ENCODE assay signal across 2 cellular contexts in the genomic region with DNA sequence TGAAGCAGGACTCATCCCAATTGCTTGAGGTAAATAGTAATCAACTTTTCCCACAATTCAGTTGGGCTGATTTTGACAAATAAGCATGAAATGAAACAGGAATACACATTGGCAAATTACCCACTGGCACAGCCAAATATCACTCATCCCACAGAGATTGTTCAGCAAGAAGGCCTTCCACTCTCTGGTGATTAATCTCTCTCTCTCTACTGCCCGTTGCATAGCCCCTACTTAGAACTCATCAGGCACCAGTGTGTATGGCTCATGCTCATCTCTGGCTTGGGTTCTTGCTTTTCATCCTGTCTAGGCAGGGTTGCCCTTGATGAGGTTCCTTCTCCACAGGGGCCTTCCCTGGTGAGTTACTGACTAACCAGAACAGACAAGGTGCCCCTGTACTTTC.
TF ChIP-seq lines count a peak whose summit lies in the region.

No MANE protein-coding gene starts in this region.

TF ChIP-seq in SK-N-SH, 30 proteins besides CTCF, POLR2A, EP300 and RAD21 (continued from another document):
- TF ChIP-seq, protein P1, sequence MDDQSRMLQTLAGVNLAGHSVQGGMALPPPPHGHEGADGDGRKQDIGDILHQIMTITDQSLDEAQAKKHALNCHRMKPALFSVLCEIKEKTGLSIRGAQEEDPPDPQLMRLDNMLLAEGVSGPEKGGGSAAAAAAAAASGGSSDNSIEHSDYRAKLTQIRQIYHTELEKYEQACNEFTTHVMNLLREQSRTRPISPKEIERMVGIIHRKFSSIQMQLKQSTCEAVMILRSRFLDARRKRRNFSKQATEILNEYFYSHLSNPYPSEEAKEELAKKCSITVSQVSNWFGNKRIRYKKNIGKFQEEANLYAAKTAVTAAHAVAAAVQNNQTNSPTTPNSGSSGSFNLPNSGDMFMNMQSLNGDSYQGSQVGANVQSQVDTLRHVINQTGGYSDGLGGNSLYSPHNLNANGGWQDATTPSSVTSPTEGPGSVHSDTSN (IDR thresholded peaks at IDR 0.05) = no peak
- TF ChIP-seq GABPA (IDR thresholded peaks at IDR 0.05; ENCODE audit: low read depth) (no peak), TAF1 (IDR thresholded peaks at IDR 0.05; ENCODE audit: borderline replicate concordance, low read depth, low read length) (no peak), MXI1 (IDR thresholded peaks at IDR 0.05; ENCODE audit: low read depth, low read length) (no peak), MEF2A (IDR thresholded peaks at IDR 0.05; ENCODE audit: borderline replicate concordance, low read depth) (no peak), ELF1 (IDR thresholded peaks at IDR 0.05) (no peak), TEAD4 (IDR thresholded peaks at IDR 0.05; ENCODE audit: borderline replicate concordance, insufficient read depth) (no peak), CHD2 (IDR thresholded peaks at IDR 0.05; ENCODE audit: low read length, partially characterized antibody) (no peak), NFIC (IDR thresholded peaks at IDR 0.05; ENCODE audit: borderline replicate concordance) (no peak), SMC3 (IDR thresholded peaks at IDR 0.05; ENCODE audit: low read depth, low read length) (no peak), NRF1 (IDR thresholded peaks at IDR 0.05; ENCODE audit: low read depth, low read length) (no peak), RFX5 (IDR thresholded peaks at IDR 0.05; ENCODE audit: low read length) (no peak), RCOR1 (IDR thresholded peaks at IDR 0.05; ENCODE audit: low read length) (no peak), FOSL2 (IDR thresholded peaks at IDR 0.05; ENCODE audit: borderline replicate concordance, low read depth) (no peak), POLR2AphosphoS5 (IDR thresholded peaks at IDR 0.05; ENCODE audit: low read depth, low read length) (no peak)
- TF ChIP-seq, protein P2, sequence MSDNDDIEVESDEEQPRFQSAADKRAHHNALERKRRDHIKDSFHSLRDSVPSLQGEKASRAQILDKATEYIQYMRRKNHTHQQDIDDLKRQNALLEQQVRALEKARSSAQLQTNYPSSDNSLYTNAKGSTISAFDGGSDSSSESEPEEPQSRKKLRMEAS (IDR thresholded peaks at IDR 0.05; ENCODE audit: low read depth) = no peak

TF ChIP-seq in SK-N-SH treated with all-trans-retinoic acid at 6 μM for 48 hours, 23 proteins besides CTCF, POLR2A, EP300 and RAD21 (continued from another document):
- TF ChIP-seq TOX (CRISPR knock-in tag; IDR thresholded peaks at IDR 0.05; ENCODE audit: borderline replicate concordance) (no peak), SNAI2 (CRISPR knock-in tag; IDR thresholded peaks at IDR 0.05) (no peak), BACH2 (CRISPR knock-in tag; IDR thresholded peaks at IDR 0.05; ENCODE audit: borderline replicate concordance) (no peak), ISL1 (CRISPR knock-in tag; IDR thresholded peaks at IDR 0.05) (no peak), ESRRG (CRISPR knock-in tag; IDR thresholded peaks at IDR 0.05) (no peak), ZNF8 (CRISPR knock-in tag; IDR thresholded peaks at IDR 0.05) (no peak), CSDC2 (CRISPR knock-in tag; IDR thresholded peaks at IDR 0.05) (no peak)
- TF ChIP-seq, protein P3, sequence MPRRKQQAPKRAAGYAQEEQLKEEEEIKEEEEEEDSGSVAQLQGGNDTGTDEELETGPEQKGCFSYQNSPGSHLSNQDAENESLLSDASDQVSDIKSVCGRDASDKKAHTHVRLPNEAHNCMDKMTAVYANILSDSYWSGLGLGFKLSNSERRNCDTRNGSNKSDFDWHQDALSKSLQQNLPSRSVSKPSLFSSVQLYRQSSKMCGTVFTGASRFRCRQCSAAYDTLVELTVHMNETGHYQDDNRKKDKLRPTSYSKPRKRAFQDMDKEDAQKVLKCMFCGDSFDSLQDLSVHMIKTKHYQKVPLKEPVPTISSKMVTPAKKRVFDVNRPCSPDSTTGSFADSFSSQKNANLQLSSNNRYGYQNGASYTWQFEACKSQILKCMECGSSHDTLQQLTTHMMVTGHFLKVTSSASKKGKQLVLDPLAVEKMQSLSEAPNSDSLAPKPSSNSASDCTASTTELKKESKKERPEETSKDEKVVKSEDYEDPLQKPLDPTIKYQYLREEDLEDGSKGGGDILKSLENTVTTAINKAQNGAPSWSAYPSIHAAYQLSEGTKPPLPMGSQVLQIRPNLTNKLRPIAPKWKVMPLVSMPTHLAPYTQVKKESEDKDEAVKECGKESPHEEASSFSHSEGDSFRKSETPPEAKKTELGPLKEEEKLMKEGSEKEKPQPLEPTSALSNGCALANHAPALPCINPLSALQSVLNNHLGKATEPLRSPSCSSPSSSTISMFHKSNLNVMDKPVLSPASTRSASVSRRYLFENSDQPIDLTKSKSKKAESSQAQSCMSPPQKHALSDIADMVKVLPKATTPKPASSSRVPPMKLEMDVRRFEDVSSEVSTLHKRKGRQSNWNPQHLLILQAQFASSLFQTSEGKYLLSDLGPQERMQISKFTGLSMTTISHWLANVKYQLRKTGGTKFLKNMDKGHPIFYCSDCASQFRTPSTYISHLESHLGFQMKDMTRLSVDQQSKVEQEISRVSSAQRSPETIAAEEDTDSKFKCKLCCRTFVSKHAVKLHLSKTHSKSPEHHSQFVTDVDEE (CRISPR knock-in tag; IDR thresholded peaks at IDR 0.05) = no peak
- TF ChIP-seq, protein P4, sequence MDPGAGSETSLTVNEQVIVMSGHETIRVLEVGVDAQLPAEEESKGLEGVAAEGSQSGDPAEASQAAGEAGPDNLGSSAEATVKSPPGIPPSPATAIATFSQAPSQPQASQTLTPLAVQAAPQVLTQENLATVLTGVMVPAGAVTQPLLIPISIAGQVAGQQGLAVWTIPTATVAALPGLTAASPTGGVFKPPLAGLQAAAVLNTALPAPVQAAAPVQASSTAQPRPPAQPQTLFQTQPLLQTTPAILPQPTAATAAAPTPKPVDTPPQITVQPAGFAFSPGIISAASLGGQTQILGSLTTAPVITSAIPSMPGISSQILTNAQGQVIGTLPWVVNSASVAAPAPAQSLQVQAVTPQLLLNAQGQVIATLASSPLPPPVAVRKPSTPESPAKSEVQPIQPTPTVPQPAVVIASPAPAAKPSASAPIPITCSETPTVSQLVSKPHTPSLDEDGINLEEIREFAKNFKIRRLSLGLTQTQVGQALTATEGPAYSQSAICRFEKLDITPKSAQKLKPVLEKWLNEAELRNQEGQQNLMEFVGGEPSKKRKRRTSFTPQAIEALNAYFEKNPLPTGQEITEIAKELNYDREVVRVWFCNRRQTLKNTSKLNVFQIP (CRISPR knock-in tag; IDR thresholded peaks at IDR 0.05; ENCODE audit: borderline replicate concordance, low read depth) = no peak
- TF ChIP-seq, protein P5, sequence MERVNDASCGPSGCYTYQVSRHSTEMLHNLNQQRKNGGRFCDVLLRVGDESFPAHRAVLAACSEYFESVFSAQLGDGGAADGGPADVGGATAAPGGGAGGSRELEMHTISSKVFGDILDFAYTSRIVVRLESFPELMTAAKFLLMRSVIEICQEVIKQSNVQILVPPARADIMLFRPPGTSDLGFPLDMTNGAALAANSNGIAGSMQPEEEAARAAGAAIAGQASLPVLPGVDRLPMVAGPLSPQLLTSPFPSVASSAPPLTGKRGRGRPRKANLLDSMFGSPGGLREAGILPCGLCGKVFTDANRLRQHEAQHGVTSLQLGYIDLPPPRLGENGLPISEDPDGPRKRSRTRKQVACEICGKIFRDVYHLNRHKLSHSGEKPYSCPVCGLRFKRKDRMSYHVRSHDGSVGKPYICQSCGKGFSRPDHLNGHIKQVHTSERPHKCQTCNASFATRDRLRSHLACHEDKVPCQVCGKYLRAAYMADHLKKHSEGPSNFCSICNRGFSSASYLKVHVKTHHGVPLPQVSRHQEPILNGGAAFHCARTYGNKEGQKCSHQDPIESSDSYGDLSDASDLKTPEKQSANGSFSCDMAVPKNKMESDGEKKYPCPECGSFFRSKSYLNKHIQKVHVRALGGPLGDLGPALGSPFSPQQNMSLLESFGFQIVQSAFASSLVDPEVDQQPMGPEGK (CRISPR knock-in tag; IDR thresholded peaks at IDR 0.05; ENCODE audit: borderline replicate concordance) = no peak
- TF ChIP-seq, protein P6, sequence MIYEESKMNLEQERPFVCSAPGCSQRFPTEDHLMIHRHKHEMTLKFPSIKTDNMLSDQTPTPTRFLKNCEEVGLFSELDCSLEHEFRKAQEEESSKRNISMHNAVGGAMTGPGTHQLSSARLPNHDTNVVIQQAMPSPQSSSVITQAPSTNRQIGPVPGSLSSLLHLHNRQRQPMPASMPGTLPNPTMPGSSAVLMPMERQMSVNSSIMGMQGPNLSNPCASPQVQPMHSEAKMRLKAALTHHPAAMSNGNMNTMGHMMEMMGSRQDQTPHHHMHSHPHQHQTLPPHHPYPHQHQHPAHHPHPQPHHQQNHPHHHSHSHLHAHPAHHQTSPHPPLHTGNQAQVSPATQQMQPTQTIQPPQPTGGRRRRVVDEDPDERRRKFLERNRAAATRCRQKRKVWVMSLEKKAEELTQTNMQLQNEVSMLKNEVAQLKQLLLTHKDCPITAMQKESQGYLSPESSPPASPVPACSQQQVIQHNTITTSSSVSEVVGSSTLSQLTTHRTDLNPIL (CRISPR knock-in tag; IDR thresholded peaks at IDR 0.05; ENCODE audit: low read depth) = no peak
TF ChIP-seq in SK-N-SH treated with all-trans-retinoic acid at 6 μM for 48 hours: peak in this region for 0.
